8 cellular contexts compared by ENCODE assay signal in the genomic region with DNA sequence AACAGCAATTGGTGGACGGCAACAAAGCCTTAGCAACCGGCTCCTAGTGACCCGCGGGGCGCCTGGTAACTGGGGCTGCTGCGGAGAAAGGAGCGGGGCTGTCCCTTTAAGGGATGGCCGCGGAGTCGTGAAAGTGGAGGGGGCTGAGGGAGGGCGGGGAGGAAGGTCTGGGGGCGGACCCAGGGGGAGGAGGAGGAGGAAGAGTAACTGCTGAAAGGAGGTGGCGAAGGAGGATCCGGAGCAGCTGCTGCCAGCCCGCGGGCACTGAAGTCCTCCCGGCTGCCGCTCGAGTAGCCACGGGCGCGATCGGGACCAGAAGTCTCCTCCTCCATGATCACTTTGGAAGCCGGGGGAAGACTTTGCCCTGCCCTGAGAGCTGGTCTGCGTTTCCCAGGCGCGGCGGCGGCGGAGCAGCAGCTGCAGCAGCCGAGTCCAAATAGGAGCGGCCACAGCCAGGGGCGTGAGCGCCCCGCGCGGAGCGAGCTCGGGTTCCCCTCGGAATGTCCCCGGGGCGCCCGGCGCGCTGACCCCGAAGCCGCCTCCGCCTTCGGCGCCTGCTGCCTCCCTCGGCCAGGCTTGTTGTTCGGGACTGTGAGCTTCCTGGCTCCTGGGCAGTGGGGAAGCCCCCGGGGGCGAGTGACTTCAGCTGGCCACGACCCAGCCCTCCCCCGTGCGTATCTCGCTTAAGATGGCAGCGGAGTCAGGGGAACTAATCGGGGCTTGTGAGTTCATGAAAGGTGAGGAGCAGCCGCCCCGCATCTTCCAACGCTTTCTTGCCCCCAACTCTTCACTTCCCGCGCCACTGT. TPM values are rescaled to one million over a fixed set of nuclear protein-coding genes. Genes with fewer than 3 reads are reported as not detected.
DNase-seq lines count a peak whose midpoint lies in the region; ATAC-seq and TF ChIP-seq lines count a peak whose summit lies in the region.

A gene with protein sequence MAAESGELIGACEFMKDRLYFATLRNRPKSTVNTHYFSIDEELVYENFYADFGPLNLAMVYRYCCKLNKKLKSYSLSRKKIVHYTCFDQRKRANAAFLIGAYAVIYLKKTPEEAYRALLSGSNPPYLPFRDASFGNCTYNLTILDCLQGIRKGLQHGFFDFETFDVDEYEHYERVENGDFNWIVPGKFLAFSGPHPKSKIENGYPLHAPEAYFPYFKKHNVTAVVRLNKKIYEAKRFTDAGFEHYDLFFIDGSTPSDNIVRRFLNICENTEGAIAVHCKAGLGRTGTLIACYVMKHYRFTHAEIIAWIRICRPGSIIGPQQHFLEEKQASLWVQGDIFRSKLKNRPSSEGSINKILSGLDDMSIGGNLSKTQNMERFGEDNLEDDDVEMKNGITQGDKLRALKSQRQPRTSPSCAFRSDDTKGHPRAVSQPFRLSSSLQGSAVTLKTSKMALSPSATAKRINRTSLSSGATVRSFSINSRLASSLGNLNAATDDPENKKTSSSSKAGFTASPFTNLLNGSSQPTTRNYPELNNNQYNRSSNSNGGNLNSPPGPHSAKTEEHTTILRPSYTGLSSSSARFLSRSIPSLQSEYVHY (plus strand): TSS at position 240 of the 806 bp plus-strand sequence. CDS start 449 bp downstream, at position 689.

- no peaks in the 10 kb centered on the region for H3K27me3 ChIP-seq in NT2/D1 (ENCODE audit: insufficient read depth, insufficient read length)

- peak within 1 kb of the TSS; percentile 88 for H3K4me3 ChIP-seq in NT2/D1 (ENCODE audit: insufficient read length, low read depth)

- H3K36me3 ChIP-seq in NT2/D1 (ENCODE audit: insufficient read depth, insufficient read length, low read length): no peaks in the 10 kb centered on the region

- no peaks in the 10 kb centered on the region for H3K9me3 ChIP-seq in NT2/D1 (ENCODE audit: insufficient read depth, low read length)

- DNase-seq in Caki2 (ENCODE audit: low read depth): peak; percentile 92
- peak in 75 of 76 experiments; percentile 30 to 96 (median 90) for DNase-seq in HUDEP-2 (lab: John Stamatoyannopoulos, UW; ENCODE audit: unreplicated experiment in 76 of 76)
- DNase-seq in NT2/D1 (ENCODE audit: low read depth, low spot score): peak; percentile 94
- DNase-seq in activated CD8-positive, alpha-beta memory T cell treated with anti-CD3 and anti-CD28 coated beads, Interleukin-2, amount 50 U/mL, for 24 hours (ENCODE audit: extremely low read depth): peak; percentile 64
- DNase-seq in endothelial cell (ENCODE audit: low spot score): peak; percentile 90
- DNase-seq in midbrain (lab: John Stamatoyannopoulos, UW): peak; percentile 89
- DNase-seq in stimulated activated CD8-positive, alpha-beta memory T cell treated with anti-CD3 and anti-CD28 coated beads, Interleukin-2, amount 100 ng/mL, for 1 hour (ENCODE audit: low read depth in 2 of 2): peak; percentile 62 to 79

- peak within 1 kb of the TSS; percentile 100 for H3K27ac Mint-ChIP-seq in endothelial cell (ENCODE audit: unreplicated experiment)

- H3K4me1 ChIP-seq in NT2/D1 (ENCODE audit: insufficient read depth, insufficient read length): no peaks in the 10 kb centered on the region

- H3K4me3 Mint-ChIP-seq in endothelial cell (ENCODE audit: unreplicated experiment): peak within 1 kb of the TSS; percentile 100

- H3K4me1 Mint-ChIP-seq in endothelial cell (ENCODE audit: unreplicated experiment): peaks cover 38% of the 10 kb centered on the region

- ATAC-seq in GM21381 (IDR thresholded peaks at IDR 0.05; ENCODE audit: unreplicated experiment): peak; percentile 64

- H3K9me3 Mint-ChIP-seq in endothelial cell (ENCODE audit: unreplicated experiment): no peaks in the 10 kb centered on the region

- H3K27me3 Mint-ChIP-seq in endothelial cell (ENCODE audit: unreplicated experiment): peaks cover 24% of the 10 kb centered on the region

- peaks cover 9% of the 10 kb centered on the region for H3K36me3 Mint-ChIP-seq in endothelial cell (ENCODE audit: low read depth, unreplicated experiment)

- TF ChIP-seq CTCF in endothelial cell (IDR thresholded peaks at IDR 0.05; ENCODE audit: unreplicated experiment): no peak

- in situ Hi-C loops in Caki2 (cut with HindIII; ENCODE audit: low pct_unique_long_range_greater_than_20kb, low sequenced_read_pairs): no loop called here

- peak within 1 kb of the TSS; percentile 93 for H3K9ac ChIP-seq in NT2/D1 (ENCODE audit: insufficient read length, low read depth)

RNA-seq across cellular contexts. Expression of the gene that starts here (rescaled TPM):
- 5.1 and 6.5 TPM in 2 replicates for total RNA-seq in Caki2 (2014; rRNA removed; shearing (Covaris generic); ENCODE audit: low replicate concordance)
- 12.9 TPM for total RNA-seq in endothelial cell (ENCODE audit: unreplicated experiment)

Comparison
In these comparisons a context has a peak if more than half of its experiments do, and no peak if none do; other contexts are left out.
1. Peak in every context shown above with its lines: DNase-seq, ATAC-seq and H3K4me3 ChIP-seq.